ENCODE assay signal across 29 cellular contexts in the genomic region with DNA sequence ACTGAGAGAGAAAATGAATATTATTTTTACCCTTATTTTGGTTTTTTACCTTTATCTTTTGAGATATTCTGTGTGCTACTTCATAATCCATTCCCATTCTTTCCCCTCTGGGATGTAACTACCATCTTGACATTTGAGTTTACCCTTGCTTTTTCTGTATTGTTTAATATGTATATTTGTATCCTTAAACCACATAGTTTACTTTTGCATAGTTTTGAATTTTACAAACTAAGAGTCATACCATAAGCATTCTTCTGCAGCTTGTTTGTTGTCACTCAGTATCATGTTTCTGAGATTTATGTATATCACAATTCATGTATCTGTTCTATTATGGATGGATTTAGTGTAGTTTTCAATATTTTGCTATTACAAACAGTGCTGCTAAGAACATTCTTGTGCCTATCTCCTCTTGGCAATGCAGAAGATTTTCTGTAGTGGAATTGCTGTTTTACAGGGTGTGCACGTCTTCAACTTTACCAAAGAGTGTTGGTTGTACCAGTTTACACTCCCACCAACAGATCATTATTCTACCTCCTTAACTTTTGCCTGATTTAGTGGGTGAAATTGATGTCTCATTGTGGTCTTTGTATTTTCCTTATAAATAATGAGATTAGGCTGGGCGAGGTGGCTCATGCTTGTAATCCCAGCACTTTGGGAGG.
"Had no signal": no experiment of that assay in that cellular context is flagged by ENCODE, and none has a peak within 500 bp of the region (broad histone marks: within the 10 kb centered on the region; RNA-seq: fewer than 3 reads in every experiment).

No MANE protein-coding gene starts in this region.

- H2AFZ ChIP-seq: hepatocyte had no signal

- H3K4me1 Mint-ChIP-seq: stimulated activated naive B cell treated with anti-CD40 and anti-IgM and Interleukin-4, amounts not matched to agents 10 μg/mL and 1 μg/mL and 100 μg/mL, for 72 hours had no signal

- H3K27me3 ChIP-seq: hepatocyte, pancreas, stomach, suprapubic skin, tibial artery, upper lobe of right lung had no signal

- H3K36me3 Mint-ChIP-seq: naive thymus-derived CD4-positive, alpha-beta T cell; natural killer cell treated with Interleukin-12 subunit alpha and Interleukin-12 subunit beta and Interleukin-15 and Interleukin-18, amount 100 ng/mL, for 72 hours; stimulated activated naive B cell treated with anti-CD40 and anti-IgM and Interleukin-4, amounts not matched to agents 10 μg/mL and 1 μg/mL and 100 μg/mL, for 72 hours had no signal

- H3K4me1 ChIP-seq: left ventricle myocardium inferior, pancreas, prostate gland, stomach, suprapubic skin, tibial artery, upper lobe of right lung had no signal

- H3K9me3 ChIP-seq: left ventricle myocardium inferior, mucosa of descending colon, pancreas, prostate gland, stomach, suprapubic skin, thoracic aorta, tibial artery, upper lobe of right lung had no signal

- H3K4me3 Mint-ChIP-seq: naive thymus-derived CD4-positive, alpha-beta T cell; natural killer cell treated with Interleukin-12 subunit alpha and Interleukin-12 subunit beta and Interleukin-15 and Interleukin-18, amount 100 ng/mL, for 72 hours; neural crest cell; stimulated activated naive B cell treated with anti-CD40 and anti-IgM and Interleukin-4, amounts not matched to agents 10 μg/mL and 1 μg/mL and 100 μg/mL, for 72 hours had no signal

- H3K4me2 ChIP-seq: hepatocyte had no signal

- ATAC-seq: mucosa of descending colon; naive thymus-derived CD4-positive, alpha-beta T cell; natural killer cell treated with Interleukin-12 subunit alpha and Interleukin-12 subunit beta and Interleukin-15 and Interleukin-18, amount 100 ng/mL, for 72 hours; pancreas; right cardiac atrium; sciatic nerve; stimulated activated naive B cell treated with anti-CD40 and anti-IgM and Interleukin-4, amounts not matched to agents 10 μg/mL and 1 μg/mL and 100 μg/mL, for 72 hours; stimulated activated naive CD8-positive, alpha-beta T cell treated with anti-CD3 and anti-CD28 coated beads, Interleukin-15, Interleukin-2, amounts not matched to agents 100 U/mL and 50 U/mL, for 24 hours; upper lobe of right lung had no signal

- H3K36me3 ChIP-seq: left ventricle myocardium inferior, pancreas, prostate gland, stomach, suprapubic skin, thoracic aorta, tibial artery, upper lobe of right lung had no signal

- H3K4me3 ChIP-seq: hepatocyte, left ventricle myocardium inferior, lung, mucosa of descending colon, pancreas, prostate gland, stomach, suprapubic skin, thoracic aorta, tibial artery, upper lobe of right lung had no signal

- H3K27ac ChIP-seq: hepatocyte, left ventricle myocardium inferior, pancreas, prostate gland, skin epidermis, stomach, suprapubic skin, thoracic aorta, tibial artery, upper lobe of right lung had no signal

- H3K27me3 Mint-ChIP-seq: natural killer cell treated with Interleukin-12 subunit alpha and Interleukin-12 subunit beta and Interleukin-15 and Interleukin-18, amount 100 ng/mL, for 72 hours; stimulated activated naive B cell treated with anti-CD40 and anti-IgM and Interleukin-4, amounts not matched to agents 10 μg/mL and 1 μg/mL and 100 μg/mL, for 72 hours had no signal

- H3K9me3 Mint-ChIP-seq: natural killer cell treated with Interleukin-12 subunit alpha and Interleukin-12 subunit beta and Interleukin-15 and Interleukin-18, amount 100 ng/mL, for 72 hours; neural crest cell; stimulated activated naive B cell treated with anti-CD40 and anti-IgM and Interleukin-4, amounts not matched to agents 10 μg/mL and 1 μg/mL and 100 μg/mL, for 72 hours had no signal

- DNase-seq: islet precursor cell; left ventricle myocardium inferior; midbrain; mucosa of descending colon; naive thymus-derived CD4-positive, alpha-beta T cell; nucleus accumbens; pancreas; posterior cingulate gyrus; retina; right cardiac atrium; stimulated activated CD4-positive, alpha-beta T cell treated with anti-CD3 and anti-CD28 coated beads, Interleukin-12 subunit alpha, Interleukin-12 subunit beta, amount 100 ng/mL, for 4 hours; stimulated activated CD4-positive, alpha-beta T cell treated with anti-CD3 and anti-CD28 coated beads, Interleukin-15, amount 100 ng/mL, for 24 hours; stimulated activated CD4-positive, alpha-beta T cell treated with anti-CD3 and anti-CD28 coated beads, Interleukin-2, amount 100 ng/mL, for 24 hours; stimulated activated CD4-positive, alpha-beta T cell treated with anti-CD3 and anti-CD28 coated beads, Interleukin-4, amount 100 ng/mL, for 1 hour; stimulated activated naive B cell treated with anti-CD40 and anti-IgM and Interleukin-4, amounts not matched to agents 10 μg/mL and 1 μg/mL and 100 μg/mL, for 72 hours; stimulated activated naive CD8-positive, alpha-beta T cell treated with anti-CD3 and anti-CD28 coated beads, Interleukin-15, Interleukin-2, amounts not matched to agents 100 U/mL and 50 U/mL, for 24 hours; stomach; tibial artery; trophoblast cell; upper lobe of right lung had no signal

- H3K27ac Mint-ChIP-seq: naive thymus-derived CD4-positive, alpha-beta T cell; natural killer cell treated with Interleukin-12 subunit alpha and Interleukin-12 subunit beta and Interleukin-15 and Interleukin-18, amount 100 ng/mL, for 72 hours; stimulated activated naive B cell treated with anti-CD40 and anti-IgM and Interleukin-4, amounts not matched to agents 10 μg/mL and 1 μg/mL and 100 μg/mL, for 72 hours had no signal
